Comparison of ENCODE assay signal across 9 cellular contexts in the genomic region with DNA sequence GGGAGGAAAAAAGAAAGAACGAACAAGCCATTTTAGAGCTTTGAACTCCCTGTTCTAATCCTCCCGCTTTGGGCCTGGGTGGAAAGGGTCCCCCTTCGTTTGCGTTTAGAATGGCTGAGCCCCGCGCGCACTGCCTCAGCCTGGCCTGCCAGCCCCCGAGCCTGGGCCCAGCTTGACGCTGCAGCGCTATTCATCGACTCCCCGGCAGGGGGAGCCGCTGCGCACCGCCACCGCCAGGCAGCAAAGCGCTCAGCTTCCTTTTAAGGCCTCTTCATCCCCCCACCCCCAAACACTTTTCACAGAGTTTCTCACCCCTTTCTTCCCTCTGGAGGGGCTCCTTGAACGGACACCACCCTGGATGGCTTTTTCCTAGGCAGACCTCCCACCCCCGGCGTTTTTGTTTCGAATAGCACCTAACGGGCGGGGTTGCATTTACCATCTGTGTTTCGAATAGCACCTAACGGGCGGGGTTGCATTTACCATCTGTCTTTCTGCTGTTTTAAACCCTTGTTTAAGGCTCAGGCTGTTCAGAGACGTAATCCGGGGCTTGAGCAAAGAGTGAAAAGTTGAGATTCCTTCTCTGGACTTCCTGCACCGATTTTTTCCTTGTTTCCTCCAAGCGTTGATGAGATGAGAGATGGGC. TPM values are rescaled to one million over a fixed set of nuclear protein-coding genes. Genes with fewer than 3 reads are reported as not detected.
DNase-seq lines count a peak whose midpoint lies in the region; ATAC-seq and TF ChIP-seq lines count a peak whose summit lies in the region.
"Had no signal": no experiment of that assay in that cellular context is flagged by ENCODE, and none has a peak within 500 bp of the region (broad histone marks: within the 10 kb centered on the region; RNA-seq: fewer than 3 reads in every experiment).

No MANE protein-coding gene starts in this region.

- no peaks in the 10 kb centered on the region for H3K4me1 ChIP-seq in psoas muscle
- H3K4me1 ChIP-seq: SJSA1 had no signal

- TF ChIP-seq CTCF in GM13976 (IDR thresholded peaks at IDR 0.05; ENCODE audit: borderline replicate concordance, control extremely low read depth, extremely low read depth, insufficient read depth, missing control alignments) = peak; percentile 37
- peak; percentile 34 for TF ChIP-seq CTCF in WI38 (IDR thresholded peaks at IDR 0.05; ENCODE audit: low read depth, low read length)
- TF ChIP-seq CTCF in fibroblast of mammary gland (conservative IDR thresholded peaks at IDR 0.05; ENCODE audit: control insufficient read depth, insufficient read depth, low read depth, low read length) = peak; percentile 25
- TF ChIP-seq CTCF in psoas muscle (IDR thresholded peaks at IDR 0.05) = peak; percentile 69

- no peaks in the 10 kb centered on the region for H3K36me3 ChIP-seq in psoas muscle (ENCODE audit: insufficient read depth in 1 of 2, low read depth in 1 of 2)
- H3K36me3 ChIP-seq: SJSA1 had no signal

- no peaks in the 10 kb centered on the region for H3K9me3 ChIP-seq in psoas muscle

- H3K27ac ChIP-seq in psoas muscle = no peak overlapping the region
- H3K27ac ChIP-seq: SJSA1 had no signal

- intact Hi-C loops in psoas muscle (cut with DNase I) (no loop called here), left colon (cut with DNase I, micrococcal nuclease) (no loop called here)

- DNase-seq in GM13976 (ENCODE audit: low spot score) (peak; percentile 38), fibroblast of mammary gland (ENCODE audit: low read depth) (no peak), psoas muscle (peak; percentile 35 to 69), cortex of kidney (lab: John Stamatoyannopoulos, UW) (no peak), left colon (no peak)

- H3K4me3 ChIP-seq in WI38 (ENCODE audit: low read depth, low read length) (no peak overlapping the region), fibroblast of mammary gland (ENCODE audit: control insufficient read depth, low read depth, low read length) (no peak overlapping the region), psoas muscle (peak overlapping the region; percentile 13)
- H3K4me3 ChIP-seq: SJSA1 had no signal

- WGBS in psoas muscle, 3 donors = 37 to 46% (median 41%) methylated on average over 25 to 30 of the region's 30 CpGs

- ATAC-seq in psoas muscle = peak in 2 of 4 donors; percentile 46 to 65
- ATAC-seq in left colon = no peak
- ATAC-seq in HG02970 (IDR thresholded peaks at IDR 0.05; ENCODE audit: low FRiP score, unreplicated experiment) = no peak

- in situ Hi-C loops in GM13976 (cut with MboI; ENCODE audit: low sequenced_read_pairs, unreplicated experiment) = no loop called here

- H3K27me3 ChIP-seq in psoas muscle (ENCODE audit: insufficient read depth in 3 of 3, low read length in 2 of 3) = peaks cover 0 to 3% (median 0%) of the 10 kb centered on the region in 3 donors
- H3K27me3 ChIP-seq: SJSA1 had no signal

RNA-seq across cellular contexts. Expression of gene PIWIL1, which starts 56.4 kb away (rescaled TPM):
- not detected for total RNA-seq in psoas muscle
- polyA plus RNA-seq in psoas muscle = not detected
- total RNA-seq in left colon = under 1 TPM in 1 of 2 donors, not detected in 1; 0.31 TPM
- total RNA-seq: mononuclear cell, SJSA1 had no signal

Comparison
In these comparisons a context has a peak if more than half of its experiments do, and no peak if none do; other contexts are left out.
1. DNase-seq: peak in GM13976 (single experiment) and psoas muscle (2 of 2); none in fibroblast of mammary gland (single experiment), cortex of kidney (single experiment) and left colon (0 of 2).
2. Peak in every context shown above with its lines, with median percentiles within 50 percentile points of each other: CTCF ChIP-seq.